12 cellular contexts compared by ENCODE assay signal in the genomic region with DNA sequence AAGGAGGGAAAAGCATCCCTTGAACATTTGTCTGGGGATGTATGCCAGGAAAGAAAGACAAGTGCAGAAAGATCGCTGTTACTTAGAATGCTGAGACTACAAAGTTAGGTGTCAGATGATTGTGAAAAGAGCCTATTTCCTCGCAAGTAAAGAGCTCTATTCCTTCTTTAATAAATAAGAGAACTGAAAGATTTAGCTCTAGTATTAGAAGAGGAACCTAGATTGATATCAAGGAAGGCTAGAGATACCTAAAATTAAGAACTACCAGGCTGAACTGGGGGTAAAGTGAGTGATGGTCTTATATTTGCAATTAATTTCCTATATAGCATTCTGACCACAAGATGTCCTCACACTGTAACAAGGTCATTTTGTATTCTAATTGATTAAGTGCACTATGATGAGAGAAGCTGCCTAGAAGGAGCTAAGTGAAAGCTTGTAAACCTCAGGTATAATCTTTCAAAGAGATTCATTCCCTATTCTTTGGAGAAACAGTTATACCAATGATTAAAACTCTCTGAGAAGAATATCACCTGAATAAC.
A peak's percentile ranks its signal among the peaks of the same experiment; 100 is the strongest.
DNase-seq lines count a peak whose midpoint lies in the region; ATAC-seq and TF ChIP-seq lines count a peak whose summit lies in the region.
"Had no signal": no experiment of that assay in that cellular context is flagged by ENCODE, and none has a peak within 500 bp of the region (broad histone marks: within the 10 kb centered on the region; RNA-seq: fewer than 3 reads in every experiment).

No MANE protein-coding gene starts in this region.

- no peaks in the 10 kb centered on the region for H3K27me3 ChIP-seq in Karpas-422 (ENCODE audit: low read length)
- no peaks in the 10 kb centered on the region for H3K27me3 ChIP-seq in mammary epithelial cell (ENCODE audit: insufficient read depth, low read length)
- no peaks in the 10 kb centered on the region for H3K27me3 ChIP-seq in trophoblast cell (ENCODE audit: insufficient read depth, low read length)

- H3K4me1 Mint-ChIP-seq in naive B cell = peaks cover 41 to 66% (median 42%) of the 10 kb centered on the region in 3 donors

- H3K9ac ChIP-seq in Karpas-422 (ENCODE audit: low read length) = no peak overlapping the region
- H3K9ac ChIP-seq in mammary epithelial cell (ENCODE audit: insufficient read depth, low read length) = no peak overlapping the region
- H3K9ac ChIP-seq in trophoblast cell (ENCODE audit: low read length) = no peak overlapping the region

- H3K79me1 ChIP-seq in trophoblast cell (ENCODE audit: low read length) = no peaks in the 10 kb centered on the region

- peaks cover 66% of the 10 kb centered on the region for H3K4me1 ChIP-seq in Karpas-422 (ENCODE audit: low read length)
- peaks cover 8% of the 10 kb centered on the region for H3K4me1 ChIP-seq in mammary epithelial cell (ENCODE audit: insufficient read depth, low read length)
- H3K4me1 ChIP-seq in mucosa of descending colon (ENCODE audit: low read depth) = peaks cover 6% of the 10 kb centered on the region
- no peaks in the 10 kb centered on the region for H3K4me1 ChIP-seq in trophoblast cell (ENCODE audit: control insufficient read depth in 1 of 2, insufficient read depth in 2 of 2, low read length in 2 of 2)

- H3K79me2 ChIP-seq in Karpas-422 (ENCODE audit: low read length) (peaks cover 98% of the 10 kb centered on the region), mammary epithelial cell (ENCODE audit: insufficient read depth, low read length) (peaks cover 71% of the 10 kb centered on the region), trophoblast cell (ENCODE audit: control insufficient read depth, insufficient read depth, low read length, poor library complexity) (no peaks in the 10 kb centered on the region)

- H3K4me3 ChIP-seq in Karpas-422 (ENCODE audit: low read length) (no peak overlapping the region), mammary epithelial cell (replicated peaks in 1 of 3; ENCODE audit: insufficient read depth in 1 of 3, low read depth in 2 of 3, low read length in 3 of 3) (no peak overlapping the region), mucosa of descending colon (no peak overlapping the region), trophoblast cell (ENCODE audit: low read depth, low read length) (no peak overlapping the region)
- H3K4me3 ChIP-seq: HAP-1 had no signal

- intact Hi-C loops in mammary epithelial cell (cut with micrococcal nuclease) = loop anchor here (1.0 to 5.0 kb wide), 3 partner anchors 64 to 225 kb away; no protein-coding TSS in a partner anchor
- intact Hi-C loops in mucosa of descending colon (cut with DNase I, micrococcal nuclease) = no loop called here

- no peak overlapping the region for H2AK5ac ChIP-seq in trophoblast cell (ENCODE audit: low read length)

- no TSS peak for BruUV-seq in mammary epithelial cell (replicated peaks; lab: Mats Ljungman, UMichigan)

- H2AFZ ChIP-seq in Karpas-422 (ENCODE audit: low read length) (no peak overlapping the region), mammary epithelial cell (ENCODE audit: low read depth, low read length) (no peak overlapping the region), trophoblast cell (ENCODE audit: insufficient read depth, low read length, poor library complexity) (no peak overlapping the region)

- H3K36me3 Mint-ChIP-seq in naive B cell = no peaks in the 10 kb centered on the region
- H3K36me3 Mint-ChIP-seq: natural killer cell treated with Interleukin-12 subunit alpha and Interleukin-12 subunit beta and Interleukin-15 and Interleukin-18, amount 100 ng/mL, for 72 hours had no signal

- no peaks in the 10 kb centered on the region for H3K9me2 ChIP-seq in Karpas-422 (replicated peaks; ENCODE audit: insufficient read depth, low read length)

- no peak overlapping the region for H4K91ac ChIP-seq in trophoblast cell (ENCODE audit: low read depth, low read length)

- peak overlapping the region; percentile 43 for H3K27ac ChIP-seq in Karpas-422 (ENCODE audit: low read length)
- H3K27ac ChIP-seq in mammary epithelial cell (ENCODE audit: insufficient read depth, low read depth, low read length) = no peak overlapping the region
- no peak overlapping the region for H3K27ac ChIP-seq in trophoblast cell (ENCODE audit: low read depth, low read length)

- dilution Hi-C loops in mammary epithelial cell (cut with HindIII; ENCODE audit: low sequenced_read_pairs) = no loop called here

- CTCF ChIA-PET in mammary epithelial cell (lab: Charles Lee; ENCODE audit: low non-redundant PET) = interaction anchor here (0.6 to 1.3 kb wide), 5 partner anchors 19 to 154 kb away, joined by 3 to 42 read pairs (median 5); a partner anchor contains a TSS

- H2BK5ac ChIP-seq in trophoblast cell (ENCODE audit: low read depth, low read length, poor library complexity) = no peak overlapping the region

- ATAC-seq in naive B cell (ENCODE audit: low read depth in 2 of 2) = peak; percentile 61 to 65
- no peak for ATAC-seq in GM21576 (IDR thresholded peaks at IDR 0.05; ENCODE audit: unreplicated experiment)
- no peak for ATAC-seq in mucosa of descending colon
- ATAC-seq: natural killer cell treated with Interleukin-12 subunit alpha and Interleukin-12 subunit beta and Interleukin-15 and Interleukin-18, amount 100 ng/mL, for 72 hours had no signal

- no peak overlapping the region for H3K14ac ChIP-seq in trophoblast cell (ENCODE audit: low read length)

- no peak overlapping the region for H4K12ac ChIP-seq in trophoblast cell (ENCODE audit: low read depth, low read length)

- H2BK12ac ChIP-seq in trophoblast cell (ENCODE audit: low read length) = no peak overlapping the region

- H3K9me3 Mint-ChIP-seq in naive B cell = no peaks in the 10 kb centered on the region
- H3K9me3 Mint-ChIP-seq: natural killer cell treated with Interleukin-12 subunit alpha and Interleukin-12 subunit beta and Interleukin-15 and Interleukin-18, amount 100 ng/mL, for 72 hours had no signal

- WGBS in mammary epithelial cell (ENCODE audit: low coverage, missing lambda C conversion rate) = 100% methylated on average over 2 of the region's 2 CpGs
- WGBS in trophoblast cell (ENCODE audit: extremely low coverage, insufficient coverage, insufficient read length) = no CpG with 5 or more reads among the region's 2 CpGs

- DNase-seq in Caki2 (ENCODE audit: low read depth) (peak; percentile 5), Karpas-422 (peak; percentile 58), mammary epithelial cell (no peak), naive B cell (peak; percentile 1), nucleus accumbens (lab: John Stamatoyannopoulos, UW) (no peak), mucosa of descending colon (no peak), trophoblast cell (no peak)
- DNase-seq: NCI-H2107; stimulated activated CD4-positive, alpha-beta T cell treated with anti-CD3 and anti-CD28 coated beads, Interleukin-2, amount 100 ng/mL, for 48 hours had no signal

- no peak overlapping the region for H3K4ac ChIP-seq in trophoblast cell (ENCODE audit: low read depth, low read length)

- H3K27me3 Mint-ChIP-seq in naive B cell = no peaks in the 10 kb centered on the region
- H3K27me3 Mint-ChIP-seq: natural killer cell treated with Interleukin-12 subunit alpha and Interleukin-12 subunit beta and Interleukin-15 and Interleukin-18, amount 100 ng/mL, for 72 hours had no signal

- H3K9me3 ChIP-seq in Karpas-422 (ENCODE audit: low read length) (no peaks in the 10 kb centered on the region), mammary epithelial cell (replicated peaks; ENCODE audit: insufficient read depth, low read length) (no peaks in the 10 kb centered on the region), mucosa of descending colon (no peaks in the 10 kb centered on the region), trophoblast cell (ENCODE audit: insufficient read depth, low read depth, low read length) (no peaks in the 10 kb centered on the region)
- H3K9me3 ChIP-seq: HAP-1 had no signal

- no peak overlapping the region for H4K8ac ChIP-seq in trophoblast cell (ENCODE audit: low read depth, low read length)

- in situ Hi-C loops in Caki2 (cut with HindIII; ENCODE audit: low pct_unique_long_range_greater_than_20kb, low sequenced_read_pairs) (no loop called here), mammary epithelial cell (cut with MboI; ENCODE audit: low sequenced_read_pairs in 2 of 2) (no loop called here)

- H2BK120ac ChIP-seq in trophoblast cell (ENCODE audit: insufficient read depth, low read length, poor library complexity) = no peak overlapping the region

- peak overlapping the region in 2 of 6 donors; percentile 38 to 48 for H3K27ac Mint-ChIP-seq in naive B cell

- no peak overlapping the region for H3K18ac ChIP-seq in trophoblast cell (ENCODE audit: low read length)

- H3K36me3 ChIP-seq in Karpas-422 (ENCODE audit: insufficient read depth, low read length) (no peaks in the 10 kb centered on the region), mammary epithelial cell (ENCODE audit: insufficient read depth, low read length) (peaks cover 1% of the 10 kb centered on the region), mucosa of descending colon (ENCODE audit: low read depth) (no peaks in the 10 kb centered on the region), trophoblast cell (ENCODE audit: control insufficient read depth in 1 of 2, insufficient read depth in 2 of 2, low read length in 2 of 2) (no peaks in the 10 kb centered on the region)
- H3K36me3 ChIP-seq: HAP-1 had no signal

- H3K4me3 Mint-ChIP-seq in naive B cell = no peak overlapping the region
- H3K4me3 Mint-ChIP-seq: natural killer cell treated with Interleukin-12 subunit alpha and Interleukin-12 subunit beta and Interleukin-15 and Interleukin-18, amount 100 ng/mL, for 72 hours had no signal

- no peak overlapping the region for H3K4me2 ChIP-seq in Karpas-422 (ENCODE audit: low read depth, low read length, poor library complexity, severe bottlenecking)
- no peak overlapping the region for H3K4me2 ChIP-seq in mammary epithelial cell (ENCODE audit: insufficient read depth, low read depth, low read length)
- H3K4me2 ChIP-seq in trophoblast cell (ENCODE audit: low read length) = no peak overlapping the region

- no peaks in the 10 kb centered on the region for H4K20me1 ChIP-seq in Karpas-422 (ENCODE audit: insufficient read depth, low read depth, low read length)
- no peaks in the 10 kb centered on the region for H4K20me1 ChIP-seq in mammary epithelial cell (ENCODE audit: insufficient read depth, low read length)

- H3K23ac ChIP-seq in trophoblast cell (ENCODE audit: low read length) = no peak overlapping the region

- TF ChIP-seq CTCF in mammary epithelial cell (conservative IDR thresholded peaks at IDR 0.05 in 1 of 2, IDR thresholded peaks at IDR 0.05 in 1 of 2; ENCODE audit: extremely low read depth in 1 of 2, insufficient read depth in 1 of 2, low read depth in 1 of 2, low read length in 2 of 2) (peak; percentile 11 to 33), mucosa of descending colon (IDR thresholded peaks at IDR 0.05) (no peak)

Comparison
In these comparisons a context has a peak if more than half of its experiments do, and no peak if none do; other contexts are left out.
1. DNase-seq: peak in Caki2 (single experiment), Karpas-422 (single experiment) and naive B cell (single experiment); none in mammary epithelial cell (single experiment), nucleus accumbens (0 of 56), mucosa of descending colon (0 of 3) and trophoblast cell (0 of 2).
2. ATAC-seq: peak in naive B cell (2 of 2); none in GM21576 (single experiment) and mucosa of descending colon (single experiment).